ENCODE assay signal across 7 cellular contexts in the genomic region with DNA sequence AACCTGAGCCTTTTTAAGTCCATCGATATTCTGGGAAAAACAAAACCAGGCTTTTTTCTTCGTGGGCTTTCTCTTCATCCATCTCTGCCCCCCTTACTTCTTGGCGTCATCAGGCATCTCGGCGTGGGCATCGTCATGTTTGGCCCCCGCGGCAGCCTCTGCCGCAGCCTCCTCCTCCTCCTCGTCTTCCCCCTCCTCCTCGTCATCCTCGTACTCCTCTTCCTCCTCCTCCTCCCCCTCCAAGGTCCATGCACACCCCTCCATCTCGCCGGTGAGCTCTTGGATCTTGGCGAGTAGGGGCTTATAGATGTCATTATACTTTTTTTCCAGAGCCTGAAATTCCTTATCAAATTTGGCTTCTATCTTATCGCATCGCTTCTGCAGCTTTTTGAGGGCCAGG. TPM values are rescaled to one million over a fixed set of nuclear protein-coding genes. Genes with fewer than 3 reads are reported as not detected.
DNase-seq lines count a peak whose midpoint lies in the region; ATAC-seq, FAIRE-seq and TF ChIP-seq lines count a peak whose summit lies in the region.

No MANE protein-coding gene starts in this region.

- no peak for TF ChIP-seq CTCF in neural progenitor cell (IDR thresholded peaks at IDR 0.05)

- no peaks in the 10 kb centered on the region for H3K4me1 ChIP-seq in neural progenitor cell

- peaks cover 3% of the 10 kb centered on the region for H3K4me1 Mint-ChIP-seq in neural progenitor cell

- FAIRE-seq in H54 (lab: Jason Lieb, UNC) = no peak

- H4K20me1 ChIP-seq in neural progenitor cell (ENCODE audit: low read depth) = no peaks in the 10 kb centered on the region

- no peaks in the 10 kb centered on the region for H3K36me3 ChIP-seq in neural progenitor cell

- H3F3A ChIP-seq in neural progenitor cell (ENCODE audit: low read depth) = no peaks in the 10 kb centered on the region

- H3K4me3 Mint-ChIP-seq in neural progenitor cell = peak overlapping the region; percentile 84

- H3K9ac ChIP-seq in neural progenitor cell = no peak overlapping the region

- H3K27me3 Mint-ChIP-seq in neural progenitor cell (ENCODE audit: insufficient read depth, low read depth) = no peaks in the 10 kb centered on the region

- peak; percentile 10 to 17 for DNase-seq in activated CD4-positive, alpha-beta T cell treated with anti-CD3 and anti-CD28 coated beads, Interleukin-2, amount 50 U/mL, for 48 hours
- DNase-seq in fibroblast of gingiva (ENCODE audit: low read depth) = peak; percentile 37
- DNase-seq in neural progenitor cell (ENCODE audit: low spot score) = no peak
- no peak for DNase-seq in activated effector memory CD4-positive, alpha-beta T cell treated with anti-CD3 and anti-CD28 coated beads, Interleukin-2, amount 50 U/mL, for 16 hours
- DNase-seq in SIG-M5 (lab: John Stamatoyannopoulos, UW) = no peak
- DNase-seq in H54 (ENCODE audit: insufficient read length, low spot score) = no peak

- no peak for TF ChIP-seq POLR2A in H54 (IDR thresholded peaks at IDR 0.05; ENCODE audit: low read depth, low read length)

- no peaks in the 10 kb centered on the region for H3K79me2 ChIP-seq in neural progenitor cell (ENCODE audit: low read depth)

- peaks cover 10% of the 10 kb centered on the region for H3K27me3 ChIP-seq in neural progenitor cell

- no peak overlapping the region for H3K27ac ChIP-seq in neural progenitor cell

- H3K9me3 Mint-ChIP-seq in neural progenitor cell = no peaks in the 10 kb centered on the region

- no peaks in the 10 kb centered on the region for H3K36me3 Mint-ChIP-seq in neural progenitor cell

- peak overlapping the region; percentile 80 for H3K4me2 ChIP-seq in neural progenitor cell

- peak overlapping the region; percentile 96 for H2AFZ ChIP-seq in neural progenitor cell (replicated peaks)

- ATAC-seq in HG03432 (IDR thresholded peaks at IDR 0.05; ENCODE audit: unreplicated experiment) = peak; percentile 33

- no peaks in the 10 kb centered on the region for H3K9me3 ChIP-seq in neural progenitor cell (ENCODE audit: low read depth)

- H3K27ac Mint-ChIP-seq in neural progenitor cell = no peak overlapping the region

- peak overlapping the region; percentile 73 for H3K4me3 ChIP-seq in neural progenitor cell

RNA-seq across cellular contexts. Expression of gene NAP1L5, which starts 0.5 kb away (rescaled TPM):
- total RNA-seq in neural progenitor cell (ENCODE audit: low replicate concordance) = 2.4 and 6.9 TPM in 2 replicates

Comparison
In these comparisons a context has a peak if more than half of its experiments do, and no peak if none do; other contexts are left out.
1. DNase-seq: peak in activated CD4-positive, alpha-beta T cell treated with anti-CD3 and anti-CD28 coated beads, Interleukin-2, amount 50 U/mL, for 48 hours (2 of 2) and fibroblast of gingiva (single experiment); none in neural progenitor cell (single experiment), activated effector memory CD4-positive, alpha-beta T cell treated with anti-CD3 and anti-CD28 coated beads, Interleukin-2, amount 50 U/mL, for 16 hours (single experiment), SIG-M5 (single experiment) and H54 (single experiment).